ENCODE assay signal across 18 cellular contexts in genomic region chr11:44797886-44798683, GRCh38.
DNase-seq lines count a peak whose midpoint lies in the region; ATAC-seq and TF ChIP-seq lines count a peak whose summit lies in the region.
"Had no signal": no experiment of that assay in that cellular context is flagged by ENCODE, and none has a peak within 500 bp of the region (broad histone marks: within the 10 kb centered on the region; RNA-seq: fewer than 3 reads in every experiment).

No MANE protein-coding gene starts in this region.

- peak overlapping the region; percentile 82 for H3K27ac ChIP-seq in hepatocyte
- H3K27ac ChIP-seq in neural progenitor cell = no peak overlapping the region
- H3K27ac ChIP-seq in breast epithelium = no peak overlapping the region
- H3K27ac ChIP-seq: lower lobe of right lung, VCaP had no signal

- no peak for ATAC-seq in HG03342 (IDR thresholded peaks at IDR 0.05; ENCODE audit: unreplicated experiment)
- ATAC-seq: lower lobe of right lung; PC-3; stimulated activated naive CD8-positive, alpha-beta T cell treated with anti-CD3 and anti-CD28 coated beads, Interleukin-15, Interleukin-2, amounts not matched to agents 100 U/mL and 50 U/mL, for 24 hours had no signal

- H3K79me2 ChIP-seq in hepatocyte (no peaks in the 10 kb centered on the region), neural progenitor cell (ENCODE audit: low read depth) (no peaks in the 10 kb centered on the region)

- no peaks in the 10 kb centered on the region for H3K9me2 ChIP-seq in hepatocyte (replicated peaks; ENCODE audit: insufficient read depth)

- peak; percentile 67 for DNase-seq in ELF-1 (ENCODE audit: low read depth, low spot score)
- peak; percentile 20 for DNase-seq in adipocyte (ENCODE audit: low read depth)
- DNase-seq in hepatocyte (ENCODE audit: low spot score) = peak; percentile 44
- peak; percentile 81 for DNase-seq in neural progenitor cell (ENCODE audit: low spot score)
- DNase-seq in breast epithelium (ENCODE audit: low spot score in 2 of 2) = no peak
- no peak for DNase-seq in glomerular visceral epithelial cell (ENCODE audit: extremely low spot score)
- no peak for DNase-seq in NCI-H1417 treated with DMSO at 0.1 percent for 48 hours (lab: John Stamatoyannopoulos, UW)
- DNase-seq: activated gamma-delta T cell treated with Interleukin-2 at 50 U/mL for 16 hours; GDM1; head of caudate nucleus; lower lobe of right lung; NCI-H1048; NCI-H226; nucleus accumbens; PC-3; stimulated activated naive CD8-positive, alpha-beta T cell treated with anti-CD3 and anti-CD28 coated beads, Interleukin-15, Interleukin-2, amounts not matched to agents 100 U/mL and 50 U/mL, for 24 hours had no signal

- H3F3A ChIP-seq in neural progenitor cell (ENCODE audit: low read depth) = peaks cover 14% of the 10 kb centered on the region

- no peak for TF ChIP-seq CTCF in hepatocyte (IDR thresholded peaks at IDR 0.05; ENCODE audit: poor library complexity)
- TF ChIP-seq CTCF in neural progenitor cell (IDR thresholded peaks at IDR 0.05) = no peak
- TF ChIP-seq CTCF in breast epithelium (IDR thresholded peaks at IDR 0.05) = no peak

- peak overlapping the region; percentile 86 for H3K27ac Mint-ChIP-seq in neural progenitor cell

- peaks cover 21% of the 10 kb centered on the region for H3K27me3 Mint-ChIP-seq in neural progenitor cell (ENCODE audit: insufficient read depth, low read depth)

- peaks cover 95% of the 10 kb centered on the region for H3K4me1 Mint-ChIP-seq in neural progenitor cell

- no peaks in the 10 kb centered on the region for H3K9me3 Mint-ChIP-seq in neural progenitor cell

- H3K4me3 Mint-ChIP-seq in neural progenitor cell = peak overlapping the region; percentile 38

- H3K4me2 ChIP-seq in hepatocyte (no peak overlapping the region), neural progenitor cell (peak overlapping the region; percentile 26)

- H4K20me1 ChIP-seq in hepatocyte (ENCODE audit: insufficient read depth, poor library complexity, severe bottlenecking) (no peaks in the 10 kb centered on the region), neural progenitor cell (ENCODE audit: low read depth) (peaks cover 97% of the 10 kb centered on the region)

- H2AFZ ChIP-seq in hepatocyte (no peak overlapping the region), neural progenitor cell (replicated peaks) (no peak overlapping the region)

- H3K9me3 ChIP-seq in adipocyte (ENCODE audit: control insufficient read depth, low read length) = no peaks in the 10 kb centered on the region
- no peaks in the 10 kb centered on the region for H3K9me3 ChIP-seq in hepatocyte (ENCODE audit: low read depth)
- no peaks in the 10 kb centered on the region for H3K9me3 ChIP-seq in neural progenitor cell (ENCODE audit: low read depth)
- no peaks in the 10 kb centered on the region for H3K9me3 ChIP-seq in breast epithelium
- H3K9me3 ChIP-seq: lower lobe of right lung had no signal

- H3K9ac ChIP-seq in adipocyte (ENCODE audit: low read length) = no peak overlapping the region
- H3K9ac ChIP-seq in neural progenitor cell = no peak overlapping the region

- peaks cover under 1% of the 10 kb centered on the region for H3K36me3 Mint-ChIP-seq in neural progenitor cell

- intact Hi-C loops in breast epithelium (cut with DNase I; ENCODE audit: low total_unique reads) = no loop called here

- H3K36me3 ChIP-seq in adipocyte (ENCODE audit: control insufficient read depth, insufficient read depth, low read length, severe bottlenecking) (no peaks in the 10 kb centered on the region), hepatocyte (replicated peaks; ENCODE audit: insufficient read depth, low read depth) (no peaks in the 10 kb centered on the region), neural progenitor cell (no peaks in the 10 kb centered on the region), breast epithelium (no peaks in the 10 kb centered on the region)
- H3K36me3 ChIP-seq: lower lobe of right lung had no signal

- no peak for TF ChIP-seq POLR2A in breast epithelium (IDR thresholded peaks at IDR 0.05)

- H3K4me3 ChIP-seq in adipocyte (ENCODE audit: low read length) = no peak overlapping the region
- H3K4me3 ChIP-seq in hepatocyte = no peak overlapping the region
- no peak overlapping the region for H3K4me3 ChIP-seq in neural progenitor cell
- H3K4me3 ChIP-seq in breast epithelium = no peak overlapping the region
- H3K4me3 ChIP-seq: lower lobe of right lung had no signal

- H3K27me3 ChIP-seq in adipocyte (replicated peaks; ENCODE audit: control insufficient read depth, insufficient read depth, low read length) (peaks cover 83% of the 10 kb centered on the region), hepatocyte (no peaks in the 10 kb centered on the region), neural progenitor cell (no peaks in the 10 kb centered on the region), breast epithelium (no peaks in the 10 kb centered on the region)

- WGBS in hepatocyte (ENCODE audit: low lambda C conversion rate, missing lambda C conversion rate) = 55% methylated on average over 8 of the region's 8 CpGs

- H3K4me1 ChIP-seq in adipocyte (ENCODE audit: control insufficient read depth, insufficient read depth, low read length) (no peaks in the 10 kb centered on the region), hepatocyte (ENCODE audit: insufficient read depth) (peaks cover 19% of the 10 kb centered on the region), neural progenitor cell (peaks cover 53% of the 10 kb centered on the region), breast epithelium (no peaks in the 10 kb centered on the region)
- H3K4me1 ChIP-seq: lower lobe of right lung had no signal

Comparison
In these comparisons a context has a peak if more than half of its experiments do, and no peak if none do; other contexts are left out.
1. DNase-seq: peak in ELF-1 (single experiment), adipocyte (single experiment), hepatocyte (single experiment) and neural progenitor cell (single experiment); none in breast epithelium (0 of 2), glomerular visceral epithelial cell (single experiment) and NCI-H1417 treated with DMSO at 0.1 percent for 48 hours (single experiment).